ENCODE assay signal across 8 cellular contexts in the genomic region with DNA sequence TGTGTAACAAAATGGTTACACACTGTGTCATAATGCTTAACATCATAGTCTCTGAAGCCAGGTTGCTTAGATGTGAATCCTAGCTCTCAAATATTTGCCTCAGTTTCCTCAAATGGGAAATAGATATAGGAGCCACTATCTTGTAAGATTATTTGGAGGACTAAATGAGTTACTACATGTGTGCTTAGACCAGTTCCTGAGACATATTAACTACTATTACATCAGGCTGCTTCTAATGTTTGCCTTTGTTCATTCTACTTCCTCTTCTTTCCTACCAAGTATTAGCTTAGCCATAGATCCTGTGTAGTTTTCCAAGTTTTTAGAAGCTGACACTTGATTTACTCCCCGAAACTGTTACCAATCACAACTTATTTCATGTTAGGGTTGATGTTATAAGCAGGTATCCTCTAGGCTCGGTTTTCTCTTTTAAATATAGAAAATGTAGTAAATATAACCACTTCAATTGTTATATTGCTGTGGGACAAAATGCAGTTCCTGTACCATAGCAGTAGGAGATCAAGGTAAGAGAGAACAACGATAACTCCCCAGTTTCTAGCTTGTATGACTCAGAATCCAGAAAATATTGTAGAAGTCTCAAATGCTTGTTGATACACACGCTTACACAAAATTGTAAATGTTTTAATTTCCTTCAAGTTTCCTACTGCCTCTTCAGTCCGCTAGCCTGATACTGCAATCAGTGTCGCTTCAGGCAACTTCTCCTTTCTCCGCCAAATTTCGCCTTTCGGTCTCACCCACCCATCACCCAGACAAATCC. TPM values are rescaled to one million over a fixed set of nuclear protein-coding genes. Genes with fewer than 3 reads are reported as not detected.
DNase-seq lines count a peak whose midpoint lies in the region; ATAC-seq, FAIRE-seq and TF ChIP-seq lines count a peak whose summit lies in the region.

No MANE protein-coding gene starts in this region.

- in situ Hi-C loops in K562 (cut with MboI) (no loop called here), transverse colon (cut with MboI; ENCODE audit: low pct_ligation_motif_present in 1 of 4, low pct_unique_long_range_greater_than_20kb in 1 of 4, low sequenced_read_pairs in 3 of 4) (no loop called here)

- H3K27me3 ChIP-seq in K562 (ENCODE audit: control insufficient read depth in 2 of 2, insufficient read depth in 2 of 2, low read length in 2 of 2) = no peaks in the 10 kb centered on the region
- no peaks in the 10 kb centered on the region for H3K27me3 ChIP-seq in transverse colon

- peaks cover 3% of the 10 kb centered on the region for H3K4me1 Mint-ChIP-seq in activated CD4-positive, alpha-beta T cell treated with anti-CD3 and anti-CD28 coated beads for 36 hours
- peaks cover 4% of the 10 kb centered on the region for H3K4me1 Mint-ChIP-seq in progenitor cell of endocrine pancreas (ENCODE audit: low read depth)

- peak overlapping the region; percentile 98 for H2AFZ ChIP-seq in K562 (ENCODE audit: low read depth, low read length)

- H3K4me3 ChIP-seq in K562 (peak overlapping the region; percentile 67), transverse colon (peak overlapping the region; percentile 65 to 92 (median 78))

- BruUV-seq in K562 (replicated peaks; lab: Mats Ljungman, UMichigan) = TSS peak; percentile 98

- H3K9me3 Mint-ChIP-seq in activated CD4-positive, alpha-beta T cell treated with anti-CD3 and anti-CD28 coated beads for 36 hours (ENCODE audit: low read depth) = no peaks in the 10 kb centered on the region
- no peaks in the 10 kb centered on the region for H3K9me3 Mint-ChIP-seq in progenitor cell of endocrine pancreas (ENCODE audit: low read depth)

- no peak overlapping the region for H3K4me3 Mint-ChIP-seq in activated CD4-positive, alpha-beta T cell treated with anti-CD3 and anti-CD28 coated beads for 36 hours
- H3K4me3 Mint-ChIP-seq in progenitor cell of endocrine pancreas (ENCODE audit: low read depth) = no peak overlapping the region

- peak overlapping the region; percentile 75 to 95 for H3K9ac ChIP-seq in K562 (ENCODE audit: insufficient read depth in 1 of 2, low read depth in 2 of 2, low read length in 2 of 2)

- WGBS in K562 (ENCODE audit: insufficient coverage, low coverage, missing lambda C conversion rate) = 4% methylated on average over 9 of the region's 9 CpGs
- WGBS in transverse colon (ENCODE audit: low coverage in 1 of 2), 2 donors = 1 to 4% methylated on average over 3 to 9 of the region's 9 CpGs

- H3K27ac ChIP-seq in K562 (ENCODE audit: extremely low read depth, low read depth, low read length) = peak overlapping the region; percentile 69
- peak overlapping the region; percentile 81 to 96 (median 90) for H3K27ac ChIP-seq in transverse colon

- H3K79me2 ChIP-seq in K562 (ENCODE audit: control insufficient read depth, insufficient read depth, low read length) = peaks cover 15% of the 10 kb centered on the region

- TF ChIP-seq RAD21 in K562 (CRISPR knock-in tag; conservative IDR thresholded peaks at IDR 0.05 in 1 of 2, IDR thresholded peaks at IDR 0.05 in 1 of 2) = peak in 1 of 2 experiments; percentile 5; a peak in 1 of 4 replicates

- TF ChIP-seq CTCF in K562 (IDR thresholded peaks at IDR 0.05 in 2 of 3, conservative IDR thresholded peaks at IDR 0.05 in 1 of 3; ENCODE audit: insufficient read depth in 2 of 3, low read depth in 1 of 3, low read length in 3 of 3) (peak in 1 of 3 experiments; percentile 2; a peak in 1 of 6 replicates), transverse colon (IDR thresholded peaks at IDR 0.05) (peak in 2 of 5 experiments; percentile 9 to 24), progenitor cell of endocrine pancreas (IDR thresholded peaks at IDR 0.05; ENCODE audit: unreplicated experiment) (no peak)

- H3K4me2 ChIP-seq in K562 (ENCODE audit: insufficient read depth, low read length) = peak overlapping the region; percentile 97

- TF ChIP-seq EP300 in K562 (IDR thresholded peaks at IDR 0.05; ENCODE audit: low read length) (no peak; the same call in 1 of the 2 replicates), transverse colon (IDR thresholded peaks at IDR 0.05; ENCODE audit: low read depth) (no peak)

- intact Hi-C loops in activated CD4-positive, alpha-beta T cell treated with anti-CD3 and anti-CD28 coated beads for 36 hours (cut with DNase I, micrococcal nuclease) = loop anchor here (2.0 to 5.0 kb wide), 4 partner anchors 322 to 1733 kb away; a partner anchor contains a TSS
- intact Hi-C loops in K562 (cut with micrococcal nuclease) = loop anchor here (5.0 kb wide), 1 partner anchor 43 kb away; no protein-coding TSS in a partner anchor
- intact Hi-C loops in transverse colon (cut with DNase I; ENCODE audit: low total_unique reads) = no loop called here

- CTCF ChIA-PET in activated CD4-positive, alpha-beta T cell treated with anti-CD3 and anti-CD28 coated beads for 36 hours (lab: Charles Lee) = interaction anchor here (1.4 to 1.5 kb wide), 2 partner anchors 17 to 48 kb away, joined by 3 to 7 read pairs; no protein-coding TSS in a partner anchor
- CTCF ChIA-PET in K562 (lab: Yijun Ruan, JAX; ENCODE audit: low intra/inter-chr PET ratio) = no interaction called here

- POLR2A ChIA-PET in activated CD4-positive, alpha-beta T cell treated with anti-CD3 and anti-CD28 coated beads for 36 hours (lab: Charles Lee) = interaction anchor here (0.5 kb wide), 1 partner anchor 66 kb away, joined by 4 read pairs; no protein-coding TSS in a partner anchor
- POLR2A ChIA-PET in K562 (lab: Yijun Ruan, JAX) = interaction anchor here (0.8 to 2.8 kb wide), 7 partner anchors 10 to 39 kb away, joined by 3 to 13 read pairs (median 4); no protein-coding TSS in a partner anchor

- TF ChIP-seq POLR2A in K562 (conservative IDR thresholded peaks at IDR 0.05) (no peak), transverse colon (IDR thresholded peaks at IDR 0.05) (no peak)

- H3K27ac Mint-ChIP-seq in activated CD4-positive, alpha-beta T cell treated with anti-CD3 and anti-CD28 coated beads for 36 hours = no peak overlapping the region
- H3K27ac Mint-ChIP-seq in progenitor cell of endocrine pancreas = no peak overlapping the region

- peaks cover 8 to 11% of the 10 kb centered on the region in 2 experiments; a peak in 4 of 5 replicates for H3K4me1 ChIP-seq in K562 (replicated peaks in 1 of 2; ENCODE audit: control insufficient read depth in 2 of 2, insufficient read depth in 2 of 2, low read length in 2 of 2)
- peaks cover 0 to 26% (median 10%) of the 10 kb centered on the region in 4 donors for H3K4me1 ChIP-seq in transverse colon

- H3K36me3 ChIP-seq in K562 (ENCODE audit: control insufficient read depth, insufficient read depth, low read length) (peaks cover 19% of the 10 kb centered on the region; the same call in 2 of the 3 replicates), transverse colon (no peaks in the 10 kb centered on the region)

- H3K9me3 ChIP-seq in K562 (replicated peaks; ENCODE audit: control insufficient read depth, insufficient read depth, low read depth, low read length) (no peaks in the 10 kb centered on the region), transverse colon (no peaks in the 10 kb centered on the region)

- FAIRE-seq in K562 (lab: Jason Lieb, UNC) = no peak

- no peaks in the 10 kb centered on the region for H3K9me1 ChIP-seq in K562 (ENCODE audit: control insufficient read depth, insufficient read depth, low read length)

- no peaks in the 10 kb centered on the region for H4K20me1 ChIP-seq in K562 (replicated peaks; ENCODE audit: control insufficient read depth, insufficient read depth, low read length)

- no peak for DNase-seq in activated CD4-positive, alpha-beta T cell treated with anti-CD3 and anti-CD28 coated beads for 36 hours
- no peak for DNase-seq in activated CD4-positive, alpha-beta T cell treated with anti-CD3 and anti-CD28 coated beads, Interleukin-2, amount 50 U/mL, for 4 hours
- peak; percentile 35 for DNase-seq in MV-4-11 (lab: John Stamatoyannopoulos, UW)
- DNase-seq in K562 (ENCODE audit: extremely low read depth in 1 of 4, low spot score in 3 of 4) = peak in 1 of 4 experiments; percentile 19
- peak; percentile 67 for DNase-seq in kidney glomerular epithelial cell (lab: John Stamatoyannopoulos, UW)
- DNase-seq in transverse colon = no peak
- no peak for DNase-seq in progenitor cell of endocrine pancreas (ENCODE audit: low spot score, unreplicated experiment)
- no peak for DNase-seq in iPS-NIHi7 (ENCODE audit: extremely low spot score)

- peaks cover 5% of the 10 kb centered on the region for H3K27me3 Mint-ChIP-seq in activated CD4-positive, alpha-beta T cell treated with anti-CD3 and anti-CD28 coated beads for 36 hours
- no peaks in the 10 kb centered on the region for H3K27me3 Mint-ChIP-seq in progenitor cell of endocrine pancreas

- peak; percentile 37 for ATAC-seq in activated CD4-positive, alpha-beta T cell treated with anti-CD3 and anti-CD28 coated beads for 36 hours
- peak; percentile 0; the same call in 2 of the 3 replicates for ATAC-seq in K562

- peaks cover 2% of the 10 kb centered on the region for H3K36me3 Mint-ChIP-seq in activated CD4-positive, alpha-beta T cell treated with anti-CD3 and anti-CD28 coated beads for 36 hours (ENCODE audit: low read depth)
- peaks cover 2% of the 10 kb centered on the region for H3K36me3 Mint-ChIP-seq in progenitor cell of endocrine pancreas (ENCODE audit: insufficient read depth)

RNA-seq across cellular contexts. Expression of a gene that starts 0.7 kb away (rescaled TPM):
- 10 to 100 TPM; 41.7 to 48.9 TPM for total RNA-seq in activated CD4-positive, alpha-beta T cell treated with anti-CD3 and anti-CD28 coated beads for 36 hours
- 28.3 and 119 TPM in 2 replicates for total RNA-seq in K562 (2011; cell fraction: chromatin; rRNA removed; ENCODE audit: low replicate concordance)
- 14.5 and 18.2 TPM in 2 replicates for total RNA-seq in K562 (2011; cell fraction: nucleolus; rRNA removed)
- total RNA-seq in K562 (2011; cell fraction: nucleoplasm; rRNA removed) = 42.3 and 61.0 TPM in 2 replicates
- total RNA-seq in K562 (2014; rRNA removed) (51.4 and 63.5 TPM in 2 replicates), K562 (2014; rRNA removed; fragmentation: Illumina TruSeq; extraction: Trizol) (75.8 and 87.2 TPM in 2 replicates), K562 (2015; rRNA removed; fragmentation: Illumina TruSeq; extraction: Trizol) (66.5 and 77.7 TPM in 2 replicates), K562 (2021) (75.3 and 81.9 TPM in 2 replicates), transverse colon (10 to 100 TPM; 27.4 to 37.9 (median 35.5) TPM), progenitor cell of endocrine pancreas (261 and 262 TPM in 2 replicates)
- polyA plus RNA-seq in K562 (2011; rRNA removed) (39.9 and 57.3 TPM in 2 replicates), K562 (2014; fragmentation: Illumina TruSeq; extraction: Trizol) (39.7 and 46.1 TPM in 2 replicates), K562 (2014; fragmentation: Nextera tagmentation; extraction: Ambion mirVana) (10 to 100 TPM in 1 of 2 experiments, 1 to 10 TPM in 1; 9.8 to 14.3 TPM), K562 (2014; rRNA removed) (39.2 and 41.0 TPM in 2 replicates)
- polyA plus RNA-seq in K562 (2011; cell fraction: cytosol; rRNA removed) = 6.8 and 15.1 TPM in 2 replicates
- polyA plus RNA-seq in K562 (2011; cell fraction: nucleus; rRNA removed) = 44.5 and 76.8 TPM in 2 replicates
- polyA plus RNA-seq in K562 (2012) = 45.0 and 81.2 TPM in 2 replicates
- 66.2 and 66.8 TPM in 2 replicates for polyA minus RNA-seq in K562 (2011; rRNA and poly(A)+ RNA removed)
- 26.8 and 33.2 TPM in 2 replicates for polyA minus RNA-seq in K562 (2011; cell fraction: cytosol; rRNA and poly(A)+ RNA removed)
- polyA minus RNA-seq in K562 (2011; cell fraction: nucleus; rRNA and poly(A)+ RNA removed) = 22.8 and 46.2 TPM in 2 replicates

Comparison
In these comparisons a context has a peak if more than half of its experiments do, and no peak if none do; other contexts are left out.
1. DNase-seq: peak in MV-4-11 (single experiment) and kidney glomerular epithelial cell (single experiment); none in activated CD4-positive, alpha-beta T cell treated with anti-CD3 and anti-CD28 coated beads for 36 hours (single experiment), activated CD4-positive, alpha-beta T cell treated with anti-CD3 and anti-CD28 coated beads, Interleukin-2, amount 50 U/mL, for 4 hours (0 of 2), transverse colon (single experiment), progenitor cell of endocrine pancreas (single experiment) and iPS-NIHi7 (single experiment).